In the genomic region with DNA sequence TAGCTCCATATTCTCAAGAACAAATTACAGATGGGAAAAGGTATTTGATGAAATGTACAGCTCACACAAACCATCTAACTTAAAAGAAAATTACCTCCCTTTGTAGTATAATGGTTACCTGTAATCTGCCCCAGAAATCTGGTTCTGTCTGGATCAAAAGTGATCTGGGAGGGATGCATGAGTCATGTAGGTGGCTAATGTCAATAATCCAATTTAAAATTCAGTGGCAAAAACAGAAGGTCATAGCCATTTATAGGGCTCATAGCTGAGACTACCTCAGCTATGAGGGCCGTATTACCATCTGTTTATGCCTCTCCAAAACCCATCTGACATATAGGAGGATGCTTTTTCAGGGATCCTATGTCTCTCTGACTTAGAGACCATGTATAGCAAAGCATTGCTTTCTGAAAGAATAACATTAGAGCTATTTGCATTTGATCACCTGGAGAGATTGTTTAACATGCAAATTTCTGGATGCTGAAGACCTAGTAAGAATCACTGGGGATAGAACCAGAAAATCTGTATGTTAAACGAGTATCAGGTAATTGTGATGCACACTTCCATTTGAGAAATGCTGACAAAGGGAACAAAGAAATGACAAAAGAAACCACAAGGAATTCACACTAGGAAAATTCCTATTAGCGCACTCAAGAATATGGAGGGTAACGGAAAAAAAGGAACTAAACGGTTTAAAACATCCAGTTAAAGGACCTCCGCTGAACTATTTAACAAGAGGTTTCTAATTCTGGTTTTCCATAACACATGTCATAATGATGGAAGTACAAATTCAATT, we compare ENCODE assay signal across 29 cellular contexts. TPM values are rescaled to one million over a fixed set of nuclear protein-coding genes. Genes with fewer than 3 reads are reported as not detected.
DNase-seq lines count a peak whose midpoint lies in the region; ATAC-seq and TF ChIP-seq lines count a peak whose summit lies in the region.
"Had no signal": no experiment of that assay in that cellular context is flagged by ENCODE, and none has a peak within 500 bp of the region (broad histone marks: within the 10 kb centered on the region; RNA-seq: fewer than 3 reads in every experiment).

No MANE protein-coding gene starts in this region.

- CTCF ChIA-PET in A673 (lab: Charles Lee): no interaction called here

- H3K9me3 Mint-ChIP-seq in activated naive CD8-positive, alpha-beta T cell treated with anti-CD3 and anti-CD28 coated beads, Interleukin-2, amount 50 U/mL, for 24 hours: no peaks in the 10 kb centered on the region
- H3K9me3 Mint-ChIP-seq in activated naive CD8-positive, alpha-beta T cell treated with anti-CD3 and anti-CD28 coated beads for 36 hours: no peaks in the 10 kb centered on the region
- H3K9me3 Mint-ChIP-seq in natural killer cell: no peaks in the 10 kb centered on the region
- H3K9me3 Mint-ChIP-seq: activated CD8-positive, alpha-beta T cell treated with anti-CD3 and anti-CD28 coated beads for 36 hours; CD8-positive, alpha-beta T cell; HFFc6 had no signal

- no TSS peak for BruUV-seq in A673 (replicated peaks; lab: Mats Ljungman, UMichigan)

- H3K4me3 ChIP-seq in SK-N-MC (no peak overlapping the region), A673 (ENCODE audit: low read depth, low read length, poor library complexity, severe bottlenecking) (no peak overlapping the region)
- H3K4me3 ChIP-seq: GM23248, heart right ventricle, K562, MG63, SJSA1, testis had no signal

- no peaks in the 10 kb centered on the region for H3K27me3 ChIP-seq in A673 (replicated peaks; ENCODE audit: insufficient read depth, low read depth, low read length, poor library complexity)
- H3K27me3 ChIP-seq: heart right ventricle, MG63, SJSA1, testis had no signal

- no peaks in the 10 kb centered on the region for H3K4me1 ChIP-seq in A673 (ENCODE audit: insufficient read depth, low read length, poor library complexity, severe bottlenecking)
- H3K4me1 ChIP-seq: heart right ventricle, SJSA1, testis had no signal

- intact Hi-C loops in A673 (cut with micrococcal nuclease; ENCODE audit: unreplicated experiment): no loop called here
- intact Hi-C loops in natural killer cell (cut with micrococcal nuclease): no loop called here

- H3K36me3 ChIP-seq in SK-N-MC (ENCODE audit: insufficient read depth, low read length) (peaks cover 95% of the 10 kb centered on the region), A673 (ENCODE audit: insufficient read depth, low read length, poor library complexity, severe bottlenecking) (peaks cover 79% of the 10 kb centered on the region)

- no peak for DNase-seq in activated naive CD8-positive, alpha-beta T cell treated with anti-CD3 and anti-CD28 coated beads, Interleukin-2, amount 50 U/mL, for 24 hours
- no peak for DNase-seq in activated naive CD8-positive, alpha-beta T cell treated with anti-CD3 and anti-CD28 coated beads for 36 hours
- DNase-seq in NCI-H2171 (lab: John Stamatoyannopoulos, UW) (peak; percentile 26), SK-N-MC (ENCODE audit: low read depth, low spot score) (no peak), NCI-H446 (lab: John Stamatoyannopoulos, UW) (no peak), A673 (ENCODE audit: low spot score) (no peak), natural killer cell (no peak)
- DNase-seq: activated CD8-positive, alpha-beta T cell treated with anti-CD3 and anti-CD28 coated beads for 36 hours; aorta; CD8-positive, alpha-beta T cell; EL; foreskin melanocyte; GM23248; heart right ventricle; HFFc6; kidney; left ventricle myocardium superior; MG63; NCI-H1105 treated with DMSO at 0.1 percent for 48 hours; NCI-H2081; right cardiac atrium; stimulated activated CD4-positive, alpha-beta T cell treated with anti-CD3 and anti-CD28 coated beads, Interleukin-1b, Interleukin-23, amount 100 ng/mL, for 48 hours; stimulated activated naive CD4-positive, alpha-beta T cell treated with Interleukin-2 at 50 U/mL for 16 hours; testis had no signal

- ATAC-seq in activated naive CD8-positive, alpha-beta T cell treated with anti-CD3 and anti-CD28 coated beads, Interleukin-2, amount 50 U/mL, for 24 hours: peak; percentile 41
- no peak for ATAC-seq in natural killer cell
- ATAC-seq: activated CD4-positive, CD25-positive, alpha-beta regulatory T cell treated with anti-CD3 and anti-CD28 coated beads, Interleukin-2, amount 50 U/mL, for 24 hours; activated CD8-positive, alpha-beta T cell treated with anti-CD3 and anti-CD28 coated beads for 36 hours; CD8-positive, alpha-beta T cell; heart right ventricle; K562; left ventricle myocardium superior; right cardiac atrium had no signal

- H3K27me3 Mint-ChIP-seq in activated naive CD8-positive, alpha-beta T cell treated with anti-CD3 and anti-CD28 coated beads, Interleukin-2, amount 50 U/mL, for 24 hours: no peaks in the 10 kb centered on the region
- H3K27me3 Mint-ChIP-seq in activated naive CD8-positive, alpha-beta T cell treated with anti-CD3 and anti-CD28 coated beads for 36 hours: no peaks in the 10 kb centered on the region
- H3K27me3 Mint-ChIP-seq in natural killer cell (ENCODE audit: low read depth in 2 of 2): no peaks in the 10 kb centered on the region
- H3K27me3 Mint-ChIP-seq: activated CD8-positive, alpha-beta T cell treated with anti-CD3 and anti-CD28 coated beads for 36 hours; activated naive CD8-positive, alpha-beta T cell; B cell had no signal

- peaks cover 30% of the 10 kb centered on the region for H3K4me1 Mint-ChIP-seq in activated naive CD8-positive, alpha-beta T cell treated with anti-CD3 and anti-CD28 coated beads, Interleukin-2, amount 50 U/mL, for 24 hours
- peaks cover 30% of the 10 kb centered on the region for H3K4me1 Mint-ChIP-seq in activated naive CD8-positive, alpha-beta T cell treated with anti-CD3 and anti-CD28 coated beads for 36 hours
- H3K4me1 Mint-ChIP-seq in natural killer cell: peaks cover 0 to 4% of the 10 kb centered on the region in 2 donors
- H3K4me1 Mint-ChIP-seq: B cell had no signal

- peaks cover 72% of the 10 kb centered on the region for H3K36me3 Mint-ChIP-seq in activated naive CD8-positive, alpha-beta T cell treated with anti-CD3 and anti-CD28 coated beads, Interleukin-2, amount 50 U/mL, for 24 hours (ENCODE audit: low read depth)
- H3K36me3 Mint-ChIP-seq in activated naive CD8-positive, alpha-beta T cell treated with anti-CD3 and anti-CD28 coated beads for 36 hours: peaks cover 34% of the 10 kb centered on the region
- H3K36me3 Mint-ChIP-seq in natural killer cell: peaks cover 37% of the 10 kb centered on the region

- H3K27ac Mint-ChIP-seq in activated naive CD8-positive, alpha-beta T cell treated with anti-CD3 and anti-CD28 coated beads, Interleukin-2, amount 50 U/mL, for 24 hours: no peak overlapping the region
- no peak overlapping the region for H3K27ac Mint-ChIP-seq in activated naive CD8-positive, alpha-beta T cell treated with anti-CD3 and anti-CD28 coated beads for 36 hours
- H3K27ac Mint-ChIP-seq in natural killer cell: no peak overlapping the region
- H3K27ac Mint-ChIP-seq: activated CD8-positive, alpha-beta T cell treated with anti-CD3 and anti-CD28 coated beads for 36 hours; activated naive CD8-positive, alpha-beta T cell; B cell; CD8-positive, alpha-beta T cell; HFFc6 had no signal

- peak overlapping the region; percentile 13 for H3K9ac ChIP-seq in SK-N-MC (ENCODE audit: insufficient read length)
- H3K9ac ChIP-seq: GM23248 had no signal

- no peak overlapping the region for H3K4me3 Mint-ChIP-seq in activated naive CD8-positive, alpha-beta T cell treated with anti-CD3 and anti-CD28 coated beads, Interleukin-2, amount 50 U/mL, for 24 hours
- H3K4me3 Mint-ChIP-seq in activated naive CD8-positive, alpha-beta T cell treated with anti-CD3 and anti-CD28 coated beads for 36 hours: no peak overlapping the region
- H3K4me3 Mint-ChIP-seq in natural killer cell: no peak overlapping the region
- H3K4me3 Mint-ChIP-seq: activated CD8-positive, alpha-beta T cell treated with anti-CD3 and anti-CD28 coated beads for 36 hours; activated naive CD8-positive, alpha-beta T cell; B cell; CD8-positive, alpha-beta T cell; HFFc6 had no signal

- TF ChIP-seq CTCF in A673 (conservative IDR thresholded peaks at IDR 0.05; ENCODE audit: low read depth, low read length) (no peak), natural killer cell (IDR thresholded peaks at IDR 0.05) (no peak)

- POLR2A ChIA-PET in A673 (lab: Charles Lee; ENCODE audit: low non-redundant PET): interaction anchor here (0.5 kb wide), 1 partner anchor 445 kb away, joined by 3 read pairs; no protein-coding TSS in a partner anchor

- H3K9me3 ChIP-seq in SK-N-MC (ENCODE audit: low read depth, low read length): no peaks in the 10 kb centered on the region
- no peaks in the 10 kb centered on the region for H3K9me3 ChIP-seq in A673 (ENCODE audit: low read depth, low read length, poor library complexity, severe bottlenecking)
- H3K9me3 ChIP-seq: heart right ventricle, MG63, SJSA1, testis had no signal

- H3K27ac ChIP-seq in SK-N-MC (no peak overlapping the region), A673 (ENCODE audit: low read depth, low read length, poor library complexity, severe bottlenecking) (no peak overlapping the region)
- H3K27ac ChIP-seq: GM23248, heart right ventricle, SJSA1, testis had no signal

RNA-seq across cellular contexts. Expression of gene PAXBP1, which starts 17.5 kb away (rescaled TPM):
- 10 to 100 TPM; 42.1 to 44.8 TPM for total RNA-seq in activated naive CD8-positive, alpha-beta T cell treated with anti-CD3 and anti-CD28 coated beads for 36 hours
- 71.0 and 74.9 TPM in 2 replicates for total RNA-seq in A673 (2021)
- total RNA-seq in natural killer cell: 10 to 100 TPM; 54.5 to 70.7 (median 65.4) TPM

RNA-seq across cellular contexts. Expression of gene SYNJ1, which starts 26.2 kb away (rescaled TPM):
- total RNA-seq in activated naive CD8-positive, alpha-beta T cell treated with anti-CD3 and anti-CD28 coated beads for 36 hours: 1 to 10 TPM; 6.3 to 6.6 TPM
- total RNA-seq in A673 (2021) (16.9 and 17.1 TPM in 2 replicates), natural killer cell (10 to 100 TPM; 16.2 to 22.4 (median 20.1) TPM)
